16 cellular contexts compared by ENCODE assay signal in genomic region chr2:57373530-57373929, GRCh38.
DNase-seq lines count a peak whose midpoint lies in the region; ATAC-seq and TF ChIP-seq lines count a peak whose summit lies in the region.
"Had no signal": no experiment of that assay in that cellular context is flagged by ENCODE, and none has a peak within 500 bp of the region (broad histone marks: within the 10 kb centered on the region; RNA-seq: fewer than 3 reads in every experiment).

No MANE protein-coding gene starts in this region.

- H3F3A ChIP-seq in neural progenitor cell (ENCODE audit: low read depth): no peaks in the 10 kb centered on the region

- no peaks in the 10 kb centered on the region for H4K20me1 ChIP-seq in neural progenitor cell (ENCODE audit: low read depth)
- H4K20me1 ChIP-seq: BLaER1 had no signal

- ATAC-seq in GM21526 (IDR thresholded peaks at IDR 0.05; ENCODE audit: low FRiP score, unreplicated experiment): no peak
- ATAC-seq: left colon had no signal

- H3K36me3 Mint-ChIP-seq in CD4-positive, alpha-beta memory T cell: no peaks in the 10 kb centered on the region
- no peaks in the 10 kb centered on the region for H3K36me3 Mint-ChIP-seq in neural progenitor cell

- no peaks in the 10 kb centered on the region for H3K9me3 ChIP-seq in CD4-positive, alpha-beta memory T cell (ENCODE audit: control insufficient read depth in 1 of 2, low read length in 2 of 2)
- H3K9me3 ChIP-seq in neural progenitor cell (ENCODE audit: low read depth): no peaks in the 10 kb centered on the region
- H3K9me3 ChIP-seq: BLaER1, esophagus muscularis mucosa had no signal

- TF ChIP-seq CTCF in astrocyte of the cerebellum (IDR thresholded peaks at IDR 0.05; ENCODE audit: low read depth, low read length, missing control alignments) (no peak), neural progenitor cell (IDR thresholded peaks at IDR 0.05) (no peak)

- DNase-seq in HPDE6-E6E7 (ENCODE audit: extremely low spot score) (peak; percentile 47), astrocyte of the cerebellum (ENCODE audit: low read depth) (peak; percentile 18), hepatic stellate cell (ENCODE audit: low spot score) (peak; percentile 33), caudate nucleus (lab: John Stamatoyannopoulos, UW) (no peak), neural progenitor cell (ENCODE audit: low spot score) (no peak)
- DNase-seq in CD4-positive, alpha-beta memory T cell: no peak
- DNase-seq: activated CD4-positive, alpha-beta T cell treated with anti-CD3 and anti-CD28 coated beads for 4 hours; left colon; NCI-H146; NCI-H82; nephron progenitor cell had no signal

- H3K27me3 Mint-ChIP-seq in CD4-positive, alpha-beta memory T cell: no peaks in the 10 kb centered on the region
- H3K27me3 Mint-ChIP-seq in neural progenitor cell (ENCODE audit: insufficient read depth, low read depth): peaks cover 3% of the 10 kb centered on the region

- H3K27me3 ChIP-seq in ACC112 (ENCODE audit: insufficient read depth, low read length) (no peaks in the 10 kb centered on the region), neural progenitor cell (no peaks in the 10 kb centered on the region)
- H3K27me3 ChIP-seq in CD4-positive, alpha-beta memory T cell (ENCODE audit: insufficient read depth, low read length): no peaks in the 10 kb centered on the region
- H3K27me3 ChIP-seq: BLaER1, cardiac muscle cell, esophagus muscularis mucosa had no signal

- H3K4me3 ChIP-seq in ACC112 (ENCODE audit: low read depth, low read length): peak overlapping the region; percentile 19; the same call in 1 of the 2 replicates
- H3K4me3 ChIP-seq in astrocyte of the cerebellum (ENCODE audit: low read depth, low read length): no peak overlapping the region
- H3K4me3 ChIP-seq in CD4-positive, alpha-beta memory T cell (ENCODE audit: low read length in 2 of 2): no peak overlapping the region
- no peak overlapping the region for H3K4me3 ChIP-seq in neural progenitor cell
- H3K4me3 ChIP-seq: BLaER1, cardiac muscle cell, esophagus muscularis mucosa had no signal

- H3K79me2 ChIP-seq in ACC112 (ENCODE audit: control insufficient read depth, insufficient read depth, low read length, unreplicated experiment) (no peaks in the 10 kb centered on the region), neural progenitor cell (ENCODE audit: low read depth) (no peaks in the 10 kb centered on the region)

- H3K27ac ChIP-seq in ACC112 (ENCODE audit: low read depth, low read length) (peak overlapping the region; percentile 54), caudate nucleus (ENCODE audit: low read depth, low read length) (no peak overlapping the region), neural progenitor cell (no peak overlapping the region)
- no peak overlapping the region for H3K27ac ChIP-seq in CD4-positive, alpha-beta memory T cell (ENCODE audit: low read depth, low read length)
- H3K27ac ChIP-seq: BLaER1, cardiac muscle cell, esophagus muscularis mucosa had no signal

- H3K9ac ChIP-seq in neural progenitor cell: no peak overlapping the region
- H3K9ac ChIP-seq: BLaER1 had no signal

- H3K4me1 ChIP-seq in ACC112 (ENCODE audit: control insufficient read depth, insufficient read depth, low read length, unreplicated experiment): peaks cover 31% of the 10 kb centered on the region
- H3K4me1 ChIP-seq in CD4-positive, alpha-beta memory T cell (ENCODE audit: insufficient read depth, low read length): no peaks in the 10 kb centered on the region
- H3K4me1 ChIP-seq in neural progenitor cell: no peaks in the 10 kb centered on the region
- H3K4me1 ChIP-seq: BLaER1 had no signal

- intact Hi-C loops in CD4-positive, alpha-beta memory T cell (cut with micrococcal nuclease): no loop called here

- H2AFZ ChIP-seq in ACC112 (ENCODE audit: low read length, unreplicated experiment): peak overlapping the region; percentile 57
- no peak overlapping the region for H2AFZ ChIP-seq in neural progenitor cell (replicated peaks)

- H3K36me3 ChIP-seq in ACC112 (ENCODE audit: insufficient read depth, low read length) (no peaks in the 10 kb centered on the region), neural progenitor cell (no peaks in the 10 kb centered on the region)
- no peaks in the 10 kb centered on the region for H3K36me3 ChIP-seq in CD4-positive, alpha-beta memory T cell (ENCODE audit: insufficient read depth, low read length)
- H3K36me3 ChIP-seq: BLaER1, cardiac muscle cell, esophagus muscularis mucosa had no signal

- peaks cover 0 to 51% (median 17%) of the 10 kb centered on the region in 8 donors for H3K9me3 Mint-ChIP-seq in CD4-positive, alpha-beta memory T cell
- no peaks in the 10 kb centered on the region for H3K9me3 Mint-ChIP-seq in neural progenitor cell
- H3K9me3 Mint-ChIP-seq: nephron progenitor cell had no signal

- no peaks in the 10 kb centered on the region for H3K4me1 Mint-ChIP-seq in CD4-positive, alpha-beta memory T cell
- no peaks in the 10 kb centered on the region for H3K4me1 Mint-ChIP-seq in neural progenitor cell

- CTCF ChIA-PET in CD4-positive, alpha-beta memory T cell (lab: Charles Lee; ENCODE audit: partially characterized antibody): no interaction called here

- no peak overlapping the region for H3K4me2 ChIP-seq in neural progenitor cell
- H3K4me2 ChIP-seq: BLaER1 had no signal

- POLR2A ChIA-PET in CD4-positive, alpha-beta memory T cell (lab: Charles Lee; ENCODE audit: partially characterized antibody): no interaction called here

- in situ Hi-C loops in astrocyte of the cerebellum (cut with HindIII; ENCODE audit: low sequenced_read_pairs): no loop called here

- no peak overlapping the region for H3K27ac Mint-ChIP-seq in CD4-positive, alpha-beta memory T cell
- no peak overlapping the region for H3K27ac Mint-ChIP-seq in neural progenitor cell
- H3K27ac Mint-ChIP-seq: nephron progenitor cell had no signal

- no peak overlapping the region for H3K4me3 Mint-ChIP-seq in CD4-positive, alpha-beta memory T cell
- H3K4me3 Mint-ChIP-seq in neural progenitor cell: no peak overlapping the region
- H3K4me3 Mint-ChIP-seq: nephron progenitor cell had no signal

Comparison
In these comparisons a context has a peak if more than half of its experiments do, and no peak if none do; other contexts are left out.
1. DNase-seq: peak in HPDE6-E6E7 (single experiment), astrocyte of the cerebellum (single experiment) and hepatic stellate cell (single experiment); none in CD4-positive, alpha-beta memory T cell (0 of 5), caudate nucleus (0 of 61) and neural progenitor cell (single experiment).